Comparison of ENCODE assay signal across 28 cellular contexts in genomic region chr4:95417531-95417930, GRCh38.
"Had no signal": no experiment of that assay in that cellular context is flagged by ENCODE, and none has a peak within 500 bp of the region (broad histone marks: within the 10 kb centered on the region; RNA-seq: fewer than 3 reads in every experiment).

No MANE protein-coding gene starts in this region.

- H3K9me3 Mint-ChIP-seq: activated B cell treated with CpG ODN at 0.5 μM for 24 hours; activated CD4-positive, alpha-beta memory T cell treated with anti-CD3 and anti-CD28 coated beads, Interleukin-2, amount 10 ng/mL, durations not matched to agents 7 days and 5 days; activated naive CD4-positive, alpha-beta T cell treated with anti-CD3 and anti-CD28 coated beads, Interleukin-2, amount 10 ng/mL, durations not matched to agents 7 days and 5 days; activated naive CD8-positive, alpha-beta T cell treated with anti-CD3 and anti-CD28 coated beads, Interleukin-2, amount 10 ng/mL, durations not matched to agents 7 days and 5 days; activated T-helper 17 cell treated with anti-CD3 and anti-CD28 coated beads, Interleukin-2, amount 50 U/mL, for 72 hours had no signal

- H3K9me3 ChIP-seq: adrenal gland, MG63 had no signal

- DNase-seq: activated B cell treated with CpG ODN at 0.5 μM for 24 hours; activated CD4-positive, alpha-beta memory T cell treated with anti-CD3 and anti-CD28 coated beads, Interleukin-2, amount 10 ng/mL, durations not matched to agents 7 days and 5 days; activated CD4-positive, alpha-beta T cell treated with anti-CD3 and anti-CD28 coated beads for 1 hour; activated CD4-positive, alpha-beta T cell treated with anti-CD3 and anti-CD28 coated beads, Interleukin-2, amount 50 U/mL, for 1 hour; activated gamma-delta T cell; activated naive CD4-positive, alpha-beta T cell treated with anti-CD3 and anti-CD28 coated beads, Interleukin-2, amount 10 ng/mL, durations not matched to agents 7 days and 5 days; activated naive CD8-positive, alpha-beta T cell treated with anti-CD3 and anti-CD28 coated beads, Interleukin-2, amount 10 ng/mL, durations not matched to agents 7 days and 5 days; activated T-cell treated with anti-CD3 and anti-CD28 coated beads for 4 hours; activated T-cell treated with anti-CD3 and anti-CD28 coated beads, Interleukin-2, amount 50 U/mL, for 48 hours; adrenal gland; aorta; IMR-90; KG1; MG63; MV-4-11; NCI-H1092 treated with DMSO at 0.1 percent for 48 hours; NCI-H1417 treated with DMSO at 0.1 percent for 48 hours; NCI-H1694; NCI-H2029; NCI-H2107; NCI-H2171 treated with DMSO at 0.1 percent for 48 hours; NCI-H226; NCI-H510A treated with DMSO at 0.1 percent for 48 hours; SHP77 treated with DMSO at 0.1 percent for 48 hours; T-helper 17 cell; T-helper 9 cell had no signal

- ATAC-seq: activated T-helper 17 cell treated with anti-CD3 and anti-CD28 coated beads, Interleukin-2, amount 50 U/mL, for 72 hours; T-helper 17 cell had no signal

- H3K4me1 Mint-ChIP-seq: activated B cell treated with CpG ODN at 0.5 μM for 24 hours; activated CD4-positive, alpha-beta memory T cell treated with anti-CD3 and anti-CD28 coated beads, Interleukin-2, amount 10 ng/mL, durations not matched to agents 7 days and 5 days; activated naive CD4-positive, alpha-beta T cell treated with anti-CD3 and anti-CD28 coated beads, Interleukin-2, amount 10 ng/mL, durations not matched to agents 7 days and 5 days; activated naive CD8-positive, alpha-beta T cell treated with anti-CD3 and anti-CD28 coated beads, Interleukin-2, amount 10 ng/mL, durations not matched to agents 7 days and 5 days; activated T-helper 17 cell treated with anti-CD3 and anti-CD28 coated beads, Interleukin-2, amount 50 U/mL, for 72 hours; central memory CD8-positive, alpha-beta T cell had no signal

- H3K4me3 Mint-ChIP-seq: activated B cell treated with CpG ODN at 0.5 μM for 24 hours; activated CD4-positive, alpha-beta memory T cell treated with anti-CD3 and anti-CD28 coated beads, Interleukin-2, amount 10 ng/mL, durations not matched to agents 7 days and 5 days; activated naive CD4-positive, alpha-beta T cell treated with anti-CD3 and anti-CD28 coated beads, Interleukin-2, amount 10 ng/mL, durations not matched to agents 7 days and 5 days; activated naive CD8-positive, alpha-beta T cell treated with anti-CD3 and anti-CD28 coated beads, Interleukin-2, amount 10 ng/mL, durations not matched to agents 7 days and 5 days; activated T-helper 17 cell treated with anti-CD3 and anti-CD28 coated beads, Interleukin-2, amount 50 U/mL, for 72 hours; central memory CD8-positive, alpha-beta T cell; T-helper 17 cell had no signal

- H3K36me3 Mint-ChIP-seq: activated naive CD4-positive, alpha-beta T cell treated with anti-CD3 and anti-CD28 coated beads, Interleukin-2, amount 10 ng/mL, durations not matched to agents 7 days and 5 days; activated naive CD8-positive, alpha-beta T cell treated with anti-CD3 and anti-CD28 coated beads, Interleukin-2, amount 10 ng/mL, durations not matched to agents 7 days and 5 days had no signal

- H3K27ac ChIP-seq: adrenal gland had no signal

- H3K36me3 ChIP-seq: adrenal gland, MG63 had no signal

- H3K27ac Mint-ChIP-seq: activated B cell treated with CpG ODN at 0.5 μM for 24 hours; activated CD4-positive, alpha-beta memory T cell treated with anti-CD3 and anti-CD28 coated beads, Interleukin-2, amount 10 ng/mL, durations not matched to agents 7 days and 5 days; activated naive CD4-positive, alpha-beta T cell treated with anti-CD3 and anti-CD28 coated beads, Interleukin-2, amount 10 ng/mL, durations not matched to agents 7 days and 5 days; activated naive CD8-positive, alpha-beta T cell treated with anti-CD3 and anti-CD28 coated beads, Interleukin-2, amount 10 ng/mL, durations not matched to agents 7 days and 5 days; activated T-helper 17 cell treated with anti-CD3 and anti-CD28 coated beads, Interleukin-2, amount 50 U/mL, for 72 hours; T-helper 17 cell had no signal

- H3K27me3 Mint-ChIP-seq: activated B cell treated with CpG ODN at 0.5 μM for 24 hours; activated CD4-positive, alpha-beta memory T cell treated with anti-CD3 and anti-CD28 coated beads, Interleukin-2, amount 10 ng/mL, durations not matched to agents 7 days and 5 days; activated naive CD4-positive, alpha-beta T cell treated with anti-CD3 and anti-CD28 coated beads, Interleukin-2, amount 10 ng/mL, durations not matched to agents 7 days and 5 days; activated T-helper 17 cell treated with anti-CD3 and anti-CD28 coated beads, Interleukin-2, amount 50 U/mL, for 72 hours; central memory CD8-positive, alpha-beta T cell had no signal

- H3K27me3 ChIP-seq: adrenal gland, MG63 had no signal

- H3K4me3 ChIP-seq: adrenal gland, MG63 had no signal
